10 cellular contexts compared by ENCODE assay signal in the genomic region with DNA sequence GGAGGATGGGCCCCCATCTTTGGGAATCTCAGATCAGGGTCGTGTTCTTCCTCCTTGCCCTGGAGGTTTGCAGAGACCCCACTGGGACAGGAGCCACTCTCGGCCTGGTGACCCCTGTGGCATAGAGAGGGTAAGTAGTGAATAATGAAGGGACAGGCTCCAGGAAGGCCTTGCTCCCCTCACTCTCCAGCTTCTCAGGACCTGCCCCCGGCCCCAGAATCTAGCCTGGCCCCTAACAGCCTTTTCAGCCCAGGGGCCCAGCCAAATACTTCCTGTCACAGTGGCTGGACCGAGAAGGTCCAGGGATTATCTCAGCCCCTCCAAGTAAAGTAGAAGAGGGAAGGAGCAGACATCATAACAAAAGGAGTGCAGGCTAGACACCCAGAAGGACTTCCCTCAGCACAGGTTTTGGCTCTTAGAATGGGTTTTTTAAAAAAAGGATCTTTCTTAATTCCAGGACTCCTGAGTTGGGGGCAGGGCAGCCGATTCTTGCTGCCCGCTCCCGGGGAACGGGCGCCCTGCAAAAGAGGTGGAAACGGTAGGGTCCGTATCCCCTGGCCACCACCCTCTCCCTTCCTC. TPM values are rescaled to one million over a fixed set of nuclear protein-coding genes. Genes with fewer than 3 reads are reported as not detected.
DNase-seq lines count a peak whose midpoint lies in the region; ATAC-seq and TF ChIP-seq lines count a peak whose summit lies in the region.
"Had no signal": no experiment of that assay in that cellular context is flagged by ENCODE, and none has a peak within 500 bp of the region (broad histone marks: within the 10 kb centered on the region; RNA-seq: fewer than 3 reads in every experiment).

No MANE protein-coding gene starts in this region.

- H3K9me3 ChIP-seq in left lung, result no peaks in the 10 kb centered on the region
- no peaks in the 10 kb centered on the region for H3K9me3 ChIP-seq in tibial artery
- H3K9me3 ChIP-seq: adrenal gland had no signal

- H3K4me3 ChIP-seq in left lung (peak overlapping the region; percentile 9 to 52), tibial artery (peak overlapping the region; percentile 82 to 91)

- no peaks in the 10 kb centered on the region for H3K9me3 Mint-ChIP-seq in activated CD4-positive, alpha-beta memory T cell treated with anti-CD3 and anti-CD28 coated beads for 36 hours
- H3K9me3 Mint-ChIP-seq in activated CD4-positive, alpha-beta memory T cell treated with anti-CD3 and anti-CD28 coated beads, Interleukin-2, amount 10 ng/mL, durations not matched to agents 7 days and 5 days, result no peaks in the 10 kb centered on the region
- H3K9me3 Mint-ChIP-seq in brain, result peaks cover 0 to 3% (median 0%) of the 10 kb centered on the region in 5 experiments

- CTCF ChIA-PET in activated CD4-positive, alpha-beta memory T cell treated with anti-CD3 and anti-CD28 coated beads for 36 hours (lab: Charles Lee), result interaction anchor here (0.7 to 16.8 kb wide), 7 partner anchors 18 to 478 kb away, joined by 4 to 564 read pairs (median 5); partner anchors contain the start of gene SLC35B1
- CTCF ChIA-PET in activated CD4-positive, alpha-beta memory T cell treated with anti-CD3 and anti-CD28 coated beads, Interleukin-2, amount 10 ng/mL, durations not matched to agents 7 days and 5 days (lab: Charles Lee), result interaction anchor here (0.6 to 3.5 kb wide), 9 partner anchors 14 to 422 kb away, joined by 3 to 21 read pairs (median 4); partner anchors contain the start of gene SPOP

- no peaks in the 10 kb centered on the region for H3K36me3 Mint-ChIP-seq in activated CD4-positive, alpha-beta memory T cell treated with anti-CD3 and anti-CD28 coated beads for 36 hours
- no peaks in the 10 kb centered on the region for H3K36me3 Mint-ChIP-seq in activated CD4-positive, alpha-beta memory T cell treated with anti-CD3 and anti-CD28 coated beads, Interleukin-2, amount 10 ng/mL, durations not matched to agents 7 days and 5 days (ENCODE audit: low read depth)
- no peaks in the 10 kb centered on the region for H3K36me3 Mint-ChIP-seq in brain

- peaks cover 44% of the 10 kb centered on the region for H3K27me3 Mint-ChIP-seq in activated CD4-positive, alpha-beta memory T cell treated with anti-CD3 and anti-CD28 coated beads for 36 hours
- peaks cover 64% of the 10 kb centered on the region for H3K27me3 Mint-ChIP-seq in activated CD4-positive, alpha-beta memory T cell treated with anti-CD3 and anti-CD28 coated beads, Interleukin-2, amount 10 ng/mL, durations not matched to agents 7 days and 5 days
- H3K27me3 Mint-ChIP-seq in brain, result peaks cover 72% of the 10 kb centered on the region

- peak overlapping the region; percentile 12 for H3K4me3 Mint-ChIP-seq in activated CD4-positive, alpha-beta memory T cell treated with anti-CD3 and anti-CD28 coated beads for 36 hours
- H3K4me3 Mint-ChIP-seq in activated CD4-positive, alpha-beta memory T cell treated with anti-CD3 and anti-CD28 coated beads, Interleukin-2, amount 10 ng/mL, durations not matched to agents 7 days and 5 days, result no peak overlapping the region
- peak overlapping the region; percentile 50 to 89 (median 73) for H3K4me3 Mint-ChIP-seq in brain

- H3K27ac ChIP-seq in left lung, result no peak overlapping the region
- H3K27ac ChIP-seq in tibial artery, result peak overlapping the region; percentile 93 to 97
- H3K27ac ChIP-seq: C4-2B had no signal

- intact Hi-C loops in activated CD4-positive, alpha-beta memory T cell treated with anti-CD3 and anti-CD28 coated beads for 36 hours (cut with micrococcal nuclease), result loop anchor here (1.0 to 5.0 kb wide), 2 partner anchors 120 to 187 kb away; partner anchors contain the start of gene FAM117A
- intact Hi-C loops in left lung (cut with DNase I), result loop anchor here (10.0 kb wide), 3 partner anchors 120 to 280 kb away; partner anchors contain the start of gene KAT7 (in 1 of the 2)
- intact Hi-C loops in tibial artery (cut with DNase I; ENCODE audit: low total_unique reads), result loop anchor here (5.0 kb wide), 2 partner anchors 37 to 202 kb away; no protein-coding TSS in a partner anchor

- no peak for DNase-seq in activated CD4-positive, alpha-beta memory T cell treated with anti-CD3 and anti-CD28 coated beads for 36 hours
- DNase-seq in activated CD4-positive, alpha-beta memory T cell treated with anti-CD3 and anti-CD28 coated beads, Interleukin-2, amount 10 ng/mL, durations not matched to agents 7 days and 5 days, result no peak
- no peak for DNase-seq in left lung
- DNase-seq in tibial artery, result no peak
- DNase-seq in mesenteric fat pad (ENCODE audit: low spot score), result no peak
- no peak for DNase-seq in KG1 (lab: John Stamatoyannopoulos, UW)

- POLR2A ChIA-PET in activated CD4-positive, alpha-beta memory T cell treated with anti-CD3 and anti-CD28 coated beads for 36 hours (lab: Charles Lee), result no interaction called here
- POLR2A ChIA-PET in activated CD4-positive, alpha-beta memory T cell treated with anti-CD3 and anti-CD28 coated beads, Interleukin-2, amount 10 ng/mL, durations not matched to agents 7 days and 5 days (lab: Charles Lee), result interaction anchor here (0.9 to 1.6 kb wide), 2 partner anchors 102 to 112 kb away, joined by 3 read pairs; no protein-coding TSS in a partner anchor

- TF ChIP-seq CTCF in brain (conservative IDR thresholded peaks at IDR 0.05) (no peak), left lung (IDR thresholded peaks at IDR 0.05) (no peak), tibial artery (IDR thresholded peaks at IDR 0.05) (no peak)

- H3K4me1 ChIP-seq in left lung (peaks cover 8 to 42% of the 10 kb centered on the region in 2 donors), tibial artery (peaks cover 0 to 72% (median 50%) of the 10 kb centered on the region in 4 donors)

- H3K36me3 ChIP-seq in left lung (no peaks in the 10 kb centered on the region), tibial artery (peaks cover 6 to 11% (median 9%) of the 10 kb centered on the region in 3 donors)
- H3K36me3 ChIP-seq: adrenal gland had no signal

- H3K27ac Mint-ChIP-seq in activated CD4-positive, alpha-beta memory T cell treated with anti-CD3 and anti-CD28 coated beads for 36 hours, result no peak overlapping the region
- H3K27ac Mint-ChIP-seq in activated CD4-positive, alpha-beta memory T cell treated with anti-CD3 and anti-CD28 coated beads, Interleukin-2, amount 10 ng/mL, durations not matched to agents 7 days and 5 days, result no peak overlapping the region
- H3K27ac Mint-ChIP-seq in brain, result peak overlapping the region in 2 of 5 experiments; percentile 78 to 84

- ATAC-seq in left lung (no peak), GM21576 (IDR thresholded peaks at IDR 0.05; ENCODE audit: unreplicated experiment) (no peak)

- peaks cover 2% of the 10 kb centered on the region for H3K4me1 Mint-ChIP-seq in activated CD4-positive, alpha-beta memory T cell treated with anti-CD3 and anti-CD28 coated beads for 36 hours (ENCODE audit: low read depth)
- peaks cover 24% of the 10 kb centered on the region for H3K4me1 Mint-ChIP-seq in activated CD4-positive, alpha-beta memory T cell treated with anti-CD3 and anti-CD28 coated beads, Interleukin-2, amount 10 ng/mL, durations not matched to agents 7 days and 5 days
- H3K4me1 Mint-ChIP-seq in brain, result peaks cover 20% of the 10 kb centered on the region

- H3K27me3 ChIP-seq in left lung (peaks cover 0 to 46% of the 10 kb centered on the region in 2 donors), tibial artery (no peaks in the 10 kb centered on the region)

RNA-seq across cellular contexts. Expression of gene NXPH3, which starts 0.6 kb away (rescaled TPM):
- total RNA-seq in activated CD4-positive, alpha-beta memory T cell treated with anti-CD3 and anti-CD28 coated beads for 36 hours, result under 1 TPM in 1 of 2 experiments, not detected in 1; 0.10 TPM
- not detected for total RNA-seq in activated CD4-positive, alpha-beta memory T cell treated with anti-CD3 and anti-CD28 coated beads, Interleukin-2, amount 10 ng/mL, durations not matched to agents 7 days and 5 days
- 5.1 TPM for polyA plus RNA-seq in brain (ENCODE audit: insufficient read depth, low read depth, low replicate concordance)
- total RNA-seq in left lung (1 to 10 TPM; 2.1 to 2.7 TPM), mesenteric fat pad (3.8 TPM)

Comparison
In these comparisons a context has a peak if more than half of its experiments do, and no peak if none do; other contexts are left out.
1. H3K27ac ChIP-seq: peak in tibial artery (2 of 2); none in left lung (0 of 2).